26 cellular contexts compared by ENCODE assay signal in the genomic region with DNA sequence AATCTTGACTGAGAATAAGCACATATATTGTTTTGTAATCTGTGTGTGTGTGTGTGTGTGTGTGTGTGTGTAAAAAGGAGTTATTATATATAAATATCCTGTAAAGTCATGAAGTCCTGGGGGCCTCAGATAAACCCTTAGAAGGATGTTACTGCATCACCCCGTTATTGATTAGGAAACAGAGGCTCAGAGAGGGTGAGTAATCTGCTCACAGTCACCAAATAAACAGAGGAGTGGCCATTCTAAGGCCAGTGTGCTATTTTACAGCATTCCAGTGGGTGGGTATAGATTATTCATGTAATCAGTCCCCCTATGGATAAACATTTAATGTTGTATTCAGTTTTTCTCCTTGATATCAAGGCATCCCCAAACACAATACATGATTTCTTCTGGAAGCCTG.
"Had no signal": no experiment of that assay in that cellular context is flagged by ENCODE, and none has a peak within 500 bp of the region (broad histone marks: within the 10 kb centered on the region; RNA-seq: fewer than 3 reads in every experiment).

No MANE protein-coding gene starts in this region.

- H3K9me3 ChIP-seq: esophagus muscularis mucosa, right atrium auricular region, spleen, suprapubic skin, tibial artery, upper lobe of right lung had no signal

- H3K36me3 ChIP-seq: esophagus muscularis mucosa, right atrium auricular region, spleen, suprapubic skin, tibial artery, upper lobe of right lung had no signal

- H3K4me3 ChIP-seq: esophagus muscularis mucosa, right atrium auricular region, spleen, suprapubic skin, tibial artery, upper lobe of right lung had no signal

- DNase-seq: activated B cell treated with CpG ODN at 0.5 μM for 24 hours; activated CD4-positive, alpha-beta T cell treated with anti-CD3 and anti-CD28 coated beads, Interleukin-2, amount 50 U/mL, for 1 hour; activated CD8-positive, alpha-beta T cell treated with anti-CD3 and anti-CD28 coated beads for 36 hours; activated gamma-delta T cell treated with Interleukin-2 at 50 U/mL for 16 hours; activated naive CD4-positive, alpha-beta T cell treated with anti-CD3 and anti-CD28 coated beads, Interleukin-2, amount 50 U/mL, for 16 hours; activated T-cell treated with anti-CD3 and anti-CD28 coated beads, Interleukin-2, amount 50 U/mL, for 4 hours; amygdala; central memory CD4-positive, alpha-beta T cell; hypothalamus; immature natural killer cell; kidney; left colon; mammary epithelial cell; naive thymus-derived CD4-positive, alpha-beta T cell; occipital lobe; spleen; stimulated activated naive CD4-positive, alpha-beta T cell; T-helper 2 cell; tibial artery; upper lobe of right lung had no signal

- H3K27me3 ChIP-seq: right atrium auricular region, suprapubic skin, upper lobe of right lung had no signal

- FAIRE-seq: endothelial cell of umbilical vein, frontal cortex, kidney had no signal

- ATAC-seq: activated CD8-positive, alpha-beta T cell treated with anti-CD3 and anti-CD28 coated beads for 36 hours; activated T-cell treated with anti-CD3 and anti-CD28 coated beads, Interleukin-2, amount 50 U/mL, for 4 hours; activated T-helper 17 cell treated with anti-CD3 and anti-CD28 coated beads, Interleukin-2, amount 50 U/mL, for 72 hours; left colon; naive thymus-derived CD4-positive, alpha-beta T cell; upper lobe of right lung had no signal

- H3K27ac ChIP-seq: esophagus muscularis mucosa, right atrium auricular region, spleen, suprapubic skin, tibial artery, upper lobe of right lung had no signal
